In the genomic region with DNA sequence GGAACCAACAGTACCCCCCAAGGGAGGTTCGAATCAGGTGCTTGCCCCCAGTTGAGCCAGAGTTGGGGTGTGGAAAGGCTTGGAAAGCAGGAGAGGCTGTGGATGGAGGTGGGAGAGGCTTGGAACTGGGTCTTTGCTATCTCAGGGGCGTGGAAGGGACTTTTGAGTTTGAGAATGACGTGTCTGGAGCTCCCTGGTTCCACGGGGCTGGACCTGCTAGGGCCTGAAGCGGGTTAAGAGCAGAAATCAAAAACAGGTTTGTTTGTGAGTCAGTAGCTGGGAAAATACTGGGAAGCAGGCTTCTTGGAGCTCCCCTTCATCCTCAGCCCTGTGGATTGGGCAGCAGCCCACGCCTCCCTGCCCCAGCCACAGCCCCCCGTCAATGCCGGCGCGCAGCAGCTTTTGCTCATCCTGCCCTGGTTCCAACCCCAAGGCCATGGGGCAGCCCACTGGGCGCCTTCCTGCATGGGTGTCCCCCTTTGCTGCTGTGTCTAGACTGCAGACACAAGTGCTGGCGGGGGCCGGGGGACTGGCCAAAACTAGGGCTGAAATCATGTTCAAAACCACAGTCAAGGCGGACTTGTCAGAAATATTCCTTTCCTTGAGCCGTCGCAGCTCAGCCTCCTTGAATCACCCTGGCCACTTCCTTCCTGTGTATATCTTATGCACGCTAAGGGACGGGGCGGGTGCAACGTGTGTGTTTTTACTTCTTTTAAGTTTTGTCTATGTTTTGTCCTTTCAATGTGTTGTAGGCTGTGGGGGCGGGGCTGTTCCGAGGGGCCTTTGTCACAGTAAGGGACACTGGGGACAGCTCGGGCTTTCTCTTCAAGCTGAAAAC, we compare ENCODE assay signal across 8 cellular contexts.
DNase-seq lines count a peak whose midpoint lies in the region; ATAC-seq, FAIRE-seq and TF ChIP-seq lines count a peak whose summit lies in the region.

No MANE protein-coding gene starts in this region.

- no peak for TF ChIP-seq CTCF in progenitor cell of endocrine pancreas (IDR thresholded peaks at IDR 0.05; ENCODE audit: unreplicated experiment)

- no peaks in the 10 kb centered on the region for H3K36me3 Mint-ChIP-seq in activated CD8-positive, alpha-beta T cell treated with anti-CD3 and anti-CD28 coated beads, Interleukin-2, amount 10 ng/mL, durations not matched to agents 7 days and 5 days (ENCODE audit: low read depth)
- no peaks in the 10 kb centered on the region for H3K36me3 Mint-ChIP-seq in progenitor cell of endocrine pancreas (ENCODE audit: insufficient read depth)

- no peaks in the 10 kb centered on the region for H3K27me3 Mint-ChIP-seq in activated CD8-positive, alpha-beta T cell treated with anti-CD3 and anti-CD28 coated beads, Interleukin-2, amount 10 ng/mL, durations not matched to agents 7 days and 5 days (ENCODE audit: low read depth)
- H3K27me3 Mint-ChIP-seq in progenitor cell of endocrine pancreas = peaks cover 33% of the 10 kb centered on the region

- H3K36me3 ChIP-seq in BLaER1 (no peaks in the 10 kb centered on the region), KOPT-K1 (ENCODE audit: insufficient read depth, low read length) (no peaks in the 10 kb centered on the region)

- no peaks in the 10 kb centered on the region for H3K9me3 Mint-ChIP-seq in activated CD8-positive, alpha-beta T cell treated with anti-CD3 and anti-CD28 coated beads, Interleukin-2, amount 10 ng/mL, durations not matched to agents 7 days and 5 days (ENCODE audit: insufficient read depth)
- H3K9me3 Mint-ChIP-seq in progenitor cell of endocrine pancreas (ENCODE audit: low read depth) = no peaks in the 10 kb centered on the region

- H3K27ac ChIP-seq in BLaER1 (peak overlapping the region; percentile 93), KOPT-K1 (ENCODE audit: low read depth, low read length, poor library complexity, severe bottlenecking) (peak overlapping the region; percentile 86), epithelial cell of prostate (peak overlapping the region; percentile 77)

- peak overlapping the region; percentile 59 for H3K4me3 ChIP-seq in BLaER1

- no peaks in the 10 kb centered on the region for H3K27me3 ChIP-seq in BLaER1

- no peak for FAIRE-seq in urothelium cell line (lab: Jason Lieb, UNC)

- DNase-seq in activated CD8-positive, alpha-beta T cell treated with anti-CD3 and anti-CD28 coated beads, Interleukin-2, amount 10 ng/mL, durations not matched to agents 7 days and 5 days = peak; percentile 95
- DNase-seq in epithelial cell of prostate (ENCODE audit: low read depth, low spot score) (no peak), progenitor cell of endocrine pancreas (ENCODE audit: low spot score, unreplicated experiment) (no peak), ureter (ENCODE audit: low spot score) (peak; percentile 64), urothelium cell line (ENCODE audit: low spot score) (no peak)

- ATAC-seq in GM21447 (IDR thresholded peaks at IDR 0.05; ENCODE audit: unreplicated experiment) = peak; percentile 52
- ATAC-seq in activated CD8-positive, alpha-beta T cell treated with anti-CD3 and anti-CD28 coated beads, Interleukin-2, amount 10 ng/mL, durations not matched to agents 7 days and 5 days = peak; percentile 77

- peak overlapping the region; percentile 90 for H3K4me2 ChIP-seq in BLaER1

- H3K4me1 ChIP-seq in BLaER1 = peaks cover 74% of the 10 kb centered on the region

- peaks cover 85% of the 10 kb centered on the region for H3K4me1 Mint-ChIP-seq in activated CD8-positive, alpha-beta T cell treated with anti-CD3 and anti-CD28 coated beads, Interleukin-2, amount 10 ng/mL, durations not matched to agents 7 days and 5 days (ENCODE audit: low read depth)
- H3K4me1 Mint-ChIP-seq in progenitor cell of endocrine pancreas (ENCODE audit: low read depth) = peaks cover 4% of the 10 kb centered on the region

- POLR2A ChIA-PET in activated CD8-positive, alpha-beta T cell treated with anti-CD3 and anti-CD28 coated beads, Interleukin-2, amount 10 ng/mL, durations not matched to agents 7 days and 5 days (lab: Charles Lee) = interaction anchor here (0.5 to 6.3 kb wide), 41 partner anchors 9 to 220 kb away, joined by 3 to 92 read pairs (median 5); a partner anchor contains a TSS

- H3K27ac Mint-ChIP-seq in activated CD8-positive, alpha-beta T cell treated with anti-CD3 and anti-CD28 coated beads, Interleukin-2, amount 10 ng/mL, durations not matched to agents 7 days and 5 days = peak overlapping the region; percentile 99
- H3K27ac Mint-ChIP-seq in progenitor cell of endocrine pancreas = peak overlapping the region; percentile 25

- peak overlapping the region; percentile 74 for H3K4me3 Mint-ChIP-seq in activated CD8-positive, alpha-beta T cell treated with anti-CD3 and anti-CD28 coated beads, Interleukin-2, amount 10 ng/mL, durations not matched to agents 7 days and 5 days
- no peak overlapping the region for H3K4me3 Mint-ChIP-seq in progenitor cell of endocrine pancreas (ENCODE audit: low read depth)

- H3K9me3 ChIP-seq in BLaER1 (no peaks in the 10 kb centered on the region), KOPT-K1 (ENCODE audit: insufficient read depth, low read length, poor library complexity, severe bottlenecking) (no peaks in the 10 kb centered on the region)

- CTCF ChIA-PET in activated CD8-positive, alpha-beta T cell treated with anti-CD3 and anti-CD28 coated beads, Interleukin-2, amount 10 ng/mL, durations not matched to agents 7 days and 5 days (lab: Charles Lee) = interaction anchor here (0.8 to 13.1 kb wide), 44 partner anchors 9 to 541 kb away, joined by 3 to 271 read pairs (median 6); a partner anchor contains a TSS

- peak overlapping the region; percentile 82 for H3K9ac ChIP-seq in BLaER1

- no peaks in the 10 kb centered on the region for H4K20me1 ChIP-seq in BLaER1

Comparison
In these comparisons a context has a peak if more than half of its experiments do, and no peak if none do; other contexts are left out.
1. DNase-seq: peak in activated CD8-positive, alpha-beta T cell treated with anti-CD3 and anti-CD28 coated beads, Interleukin-2, amount 10 ng/mL, durations not matched to agents 7 days and 5 days (single experiment) and ureter (single experiment); none in epithelial cell of prostate (single experiment), progenitor cell of endocrine pancreas (single experiment) and urothelium cell line (single experiment).
2. Peak in every context shown above with its lines, with median percentiles within 50 percentile points of each other: H3K27ac ChIP-seq.